In genomic region chr2:183123959-183124221, GRCh38 we compare ENCODE assay signal across 8 cellular contexts. TPM values are rescaled to one million over a fixed set of nuclear protein-coding genes. Genes with fewer than 3 reads are reported as not detected.
DNase-seq lines count a peak whose midpoint lies in the region; ATAC-seq, FAIRE-seq and TF ChIP-seq lines count a peak whose summit lies in the region.

No MANE protein-coding gene starts in this region.

- peak overlapping the region; percentile 88 for H3K9ac ChIP-seq in GM23248
- H3K9ac ChIP-seq in MM.1S (ENCODE audit: low read length): peak overlapping the region; percentile 67
- peak overlapping the region; percentile 40 for H3K9ac ChIP-seq in neural progenitor cell

- H4K20me1 ChIP-seq in GM23248 (ENCODE audit: insufficient read depth): no peaks in the 10 kb centered on the region
- H4K20me1 ChIP-seq in MM.1S (ENCODE audit: insufficient read depth, low read length): no peaks in the 10 kb centered on the region
- H4K20me1 ChIP-seq in neural progenitor cell (ENCODE audit: low read depth): no peaks in the 10 kb centered on the region

- WGBS in GM23248 (ENCODE audit: low coverage in 1 of 2, low lambda C conversion rate in 2 of 2, missing lambda C conversion rate in 2 of 2), 2 experiments: 0 to 2% methylated on average over 7 of the region's 7 CpGs

- no peaks in the 10 kb centered on the region for H3K36me3 ChIP-seq in GM23248 (ENCODE audit: low read depth)
- H3K36me3 ChIP-seq in MM.1S (replicated peaks; ENCODE audit: insufficient read depth, low read length): 0 out of 2 replicates have a peak, but pooled peaks cover 2% of the 10 kb centered on the region
- no peaks in the 10 kb centered on the region for H3K36me3 ChIP-seq in neural progenitor cell

- DNase-seq in GM23248 (no peak), MM.1S (no peak), neural progenitor cell (ENCODE audit: low spot score) (no peak), sciatic nerve (ENCODE audit: low spot score) (no peak), DMS153 (lab: John Stamatoyannopoulos, UW) (no peak)
- DNase-seq in activated effector memory CD4-positive, alpha-beta T cell treated with anti-CD3 and anti-CD28 coated beads, Interleukin-2, amount 50 U/mL, for 16 hours: no peak

- peaks cover 16% of the 10 kb centered on the region; the same call in 1 of the 2 replicates for H3F3A ChIP-seq in GM23248 (ENCODE audit: insufficient read depth)
- H3F3A ChIP-seq in MM.1S (ENCODE audit: insufficient read depth, low read length): peaks cover 9% of the 10 kb centered on the region; the same call in 1 of the 2 replicates
- peaks cover 8% of the 10 kb centered on the region for H3F3A ChIP-seq in neural progenitor cell (ENCODE audit: low read depth)

- H3K9me2 ChIP-seq in GM23248 (ENCODE audit: insufficient read depth) (no peaks in the 10 kb centered on the region), MM.1S (replicated peaks; ENCODE audit: insufficient read depth, low read length) (no peaks in the 10 kb centered on the region)

- H3K27me3 ChIP-seq in GM23248 (replicated peaks; ENCODE audit: insufficient read depth) (no peaks in the 10 kb centered on the region), MM.1S (replicated peaks; ENCODE audit: insufficient read depth, low read length) (no peaks in the 10 kb centered on the region), neural progenitor cell (no peaks in the 10 kb centered on the region)

- intact Hi-C loops in sciatic nerve (cut with DNase I): no loop called here

- no peaks in the 10 kb centered on the region for H3K36me3 Mint-ChIP-seq in neural progenitor cell

- peak overlapping the region; percentile 96 for H3K27ac Mint-ChIP-seq in neural progenitor cell

- H3K79me2 ChIP-seq in GM23248 (ENCODE audit: insufficient read depth) (peaks cover 41% of the 10 kb centered on the region), MM.1S (ENCODE audit: low read length) (peaks cover 42% of the 10 kb centered on the region), neural progenitor cell (ENCODE audit: low read depth) (peaks cover 46% of the 10 kb centered on the region)

- peak; percentile 46 for FAIRE-seq in endometrium (lab: Jason Lieb, UNC)

- TF ChIP-seq CTCF in MM.1S (IDR thresholded peaks at IDR 0.05; ENCODE audit: low read length) (no peak), neural progenitor cell (IDR thresholded peaks at IDR 0.05) (no peak)

- H3K9me3 ChIP-seq in GM23248 (ENCODE audit: low read depth): no peaks in the 10 kb centered on the region
- H3K9me3 ChIP-seq in MM.1S (replicated peaks; ENCODE audit: insufficient read depth, low read length): no peaks in the 10 kb centered on the region
- no peaks in the 10 kb centered on the region for H3K9me3 ChIP-seq in neural progenitor cell (ENCODE audit: low read depth)

- H3K4me3 ChIP-seq in GM23248 (peak overlapping the region; percentile 97), MM.1S (ENCODE audit: low read length) (peak overlapping the region; percentile 78), neural progenitor cell (peak overlapping the region; percentile 81)

- ATAC-seq in GM18505 (IDR thresholded peaks at IDR 0.05; ENCODE audit: unreplicated experiment) (peak; percentile 33), sciatic nerve (no peak)

- H3K9me3 Mint-ChIP-seq in neural progenitor cell: no peaks in the 10 kb centered on the region

- H3K27ac ChIP-seq in GM23248: peak overlapping the region; percentile 84
- peak overlapping the region; percentile 82; the same call in 1 of the 2 replicates for H3K27ac ChIP-seq in MM.1S (ENCODE audit: low read length)
- no peak overlapping the region for H3K27ac ChIP-seq in neural progenitor cell

- peaks cover 23% of the 10 kb centered on the region for H3K4me1 Mint-ChIP-seq in neural progenitor cell

- TF ChIP-seq POLR2A in GM18505 (IDR thresholded peaks at IDR 0.05; ENCODE audit: borderline replicate concordance, extremely low read depth, insufficient read depth, insufficient read length): no peak

- in situ Hi-C loops in GM23248 (cut with MboI): no loop called here

- H3K4me1 ChIP-seq in GM23248 (ENCODE audit: insufficient read depth) (0 out of 2 replicates have a peak, but pooled peaks cover 8% of the 10 kb centered on the region), MM.1S (ENCODE audit: low read length) (peaks cover 10% of the 10 kb centered on the region; the same call in 1 of the 2 replicates), neural progenitor cell (peaks cover 18% of the 10 kb centered on the region)

- H3K4me2 ChIP-seq in GM23248 (ENCODE audit: unreplicated experiment): peak overlapping the region; percentile 99
- H3K4me2 ChIP-seq in MM.1S (ENCODE audit: low read depth, low read length): peak overlapping the region; percentile 48
- H3K4me2 ChIP-seq in neural progenitor cell: peak overlapping the region; percentile 95

- peak overlapping the region; percentile 96 for H3K4me3 Mint-ChIP-seq in neural progenitor cell

- no peaks in the 10 kb centered on the region for H3K27me3 Mint-ChIP-seq in neural progenitor cell (ENCODE audit: insufficient read depth, low read depth)

- H2AFZ ChIP-seq in GM23248: peak overlapping the region; percentile 99
- peak overlapping the region; percentile 76 for H2AFZ ChIP-seq in MM.1S (ENCODE audit: low read length)
- peak overlapping the region; percentile 96 for H2AFZ ChIP-seq in neural progenitor cell (replicated peaks)

RNA-seq across cellular contexts. Expression of gene NUP35, which starts 0.4 kb away (rescaled TPM):
- 8.5 and 12.9 TPM in 2 replicates for total RNA-seq in GM23248 (2014; rRNA removed; shearing (Covaris generic))
- 10.9 and 11.3 TPM in 2 replicates for polyA plus RNA-seq in GM23248 (2016; fragmentation: Nextera tagmentation; extraction: Ambion mirVana)
- total RNA-seq in neural progenitor cell (ENCODE audit: low replicate concordance) (32.9 and 53.3 TPM in 2 replicates), sciatic nerve (21.1 TPM)

RNA-seq across cellular contexts. Expression of gene DUSP19, which starts 45.3 kb away (rescaled TPM):
- 2.3 and 5.3 TPM in 2 replicates for total RNA-seq in GM23248 (2014; rRNA removed; shearing (Covaris generic))
- 1.1 and 1.8 TPM in 2 replicates for polyA plus RNA-seq in GM23248 (2016; fragmentation: Nextera tagmentation; extraction: Ambion mirVana)
- total RNA-seq in neural progenitor cell (ENCODE audit: low replicate concordance) (3.5 and 6.7 TPM in 2 replicates), sciatic nerve (3.0 TPM)

Comparison
In these comparisons a context has a peak if more than half of its experiments do, and no peak if none do; other contexts are left out.
1. H3K4me2 ChIP-seq: peak in every context shown above with its lines; median percentile 99 in GM23248; 95 in neural progenitor cell; 48 in MM.1S.